Comparison of ENCODE assay signal across 4 cellular contexts in the genomic region with DNA sequence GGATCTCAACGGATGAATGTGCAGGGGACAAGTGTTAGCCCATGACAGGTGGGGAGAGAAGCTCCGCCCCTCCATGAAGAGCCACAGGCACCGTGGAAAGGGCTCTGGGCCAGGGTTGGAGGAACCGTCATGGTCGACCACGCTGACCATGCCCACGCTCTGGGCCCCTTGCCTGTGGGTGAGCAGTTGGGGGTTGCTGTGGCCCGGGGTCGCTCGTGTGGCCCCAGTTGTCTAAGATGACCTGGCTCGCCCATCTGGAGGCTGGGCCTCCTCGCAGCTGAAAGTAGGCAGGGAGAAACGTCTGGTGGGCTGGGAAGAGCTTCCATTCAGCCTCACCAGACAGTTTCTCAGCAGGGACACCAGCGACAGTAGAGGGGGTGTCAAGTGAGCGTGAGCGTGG. TPM values are rescaled to one million over a fixed set of nuclear protein-coding genes. Genes with fewer than 3 reads are reported as not detected.
"Had no signal": no experiment of that assay in that cellular context is flagged by ENCODE, and none has a peak within 500 bp of the region (broad histone marks: within the 10 kb centered on the region; RNA-seq: fewer than 3 reads in every experiment).

No MANE protein-coding gene starts in this region.

- DNase-seq: GDM1, GF-D8 had no signal

- ATAC-seq: GM12878 had no signal

- H3K4me3 ChIP-seq: GM12878 had no signal

RNA-seq across cellular contexts. Expression of a gene that starts 13.1 kb away (rescaled TPM):
- total RNA-seq: G401, GM12878 had no signal
- polyA plus RNA-seq: GM12878 had no signal
